In genomic region chr1:234478152-234478480, GRCh38 we compare ENCODE assay signal across 8 cellular contexts. TPM values are rescaled to one million over a fixed set of nuclear protein-coding genes. Genes with fewer than 3 reads are reported as not detected.
DNase-seq lines count a peak whose midpoint lies in the region; ATAC-seq and TF ChIP-seq lines count a peak whose summit lies in the region.

No MANE protein-coding gene starts in this region.

- H3K4me3 ChIP-seq in GM06990 (replicated peaks; ENCODE audit: low read depth, low read length) (peak overlapping the region; percentile 59), astrocyte of the cerebellum (ENCODE audit: low read depth, low read length) (peak overlapping the region; percentile 63)
- peak overlapping the region; percentile 69 for H3K4me3 ChIP-seq in Jurkat, Clone E6-1 (ENCODE audit: low read length)

- peak; percentile 68 for ATAC-seq in GM21717 (IDR thresholded peaks at IDR 0.05; ENCODE audit: unreplicated experiment)

- no peaks in the 10 kb centered on the region for H3K36me3 ChIP-seq in GM06990 (ENCODE audit: control insufficient read depth, insufficient read depth, low read length)

- no peaks in the 10 kb centered on the region for H3K27me3 ChIP-seq in GM06990 (replicated peaks; ENCODE audit: control insufficient read depth, insufficient read depth, low read length)

- TF ChIP-seq CTCF in GM06990 (IDR thresholded peaks at IDR 0.05; ENCODE audit: insufficient read depth, low read length, poor library complexity, severe bottlenecking) (no peak), astrocyte of the cerebellum (IDR thresholded peaks at IDR 0.05; ENCODE audit: low read depth, low read length, missing control alignments) (no peak)

- in situ Hi-C loops in astrocyte of the cerebellum (cut with HindIII; ENCODE audit: low sequenced_read_pairs): no loop called here

- DNase-seq in GM06990 (ENCODE audit: extremely low read depth, insufficient read length) (peak; percentile 83), T follicular helper cell (ENCODE audit: low read depth) (peak; percentile 54), astrocyte of the cerebellum (ENCODE audit: low read depth) (no peak), iPS-NIHi7 (ENCODE audit: extremely low spot score) (peak; percentile 72), NCI-H446 treated with DMSO at 0.1 percent for 48 hours (lab: John Stamatoyannopoulos, UW) (no peak)
- peak; percentile 39 for DNase-seq in Jurkat, Clone E6-1 (ENCODE audit: low read depth, low spot score)
- DNase-seq in stimulated activated CD4-positive, alpha-beta T cell treated with anti-CD3 and anti-CD28 coated beads, Interleukin-15, amount 100 ng/mL, for 1 hour (ENCODE audit: low read depth in 1 of 2, low spot score in 1 of 2): peak; percentile 50 to 57

RNA-seq across cellular contexts. Expression of gene TARBP1, which starts 0.9 kb away (rescaled TPM):
- 48.5 TPM for polyA plus RNA-seq in Jurkat, Clone E6-1 (2012; ENCODE audit: insufficient read depth, insufficient read length)

Comparison
In these comparisons a context has a peak if more than half of its experiments do, and no peak if none do; other contexts are left out.
1. DNase-seq: peak in GM06990 (single experiment), Jurkat, Clone E6-1 (single experiment), T follicular helper cell (single experiment), iPS-NIHi7 (single experiment) and stimulated activated CD4-positive, alpha-beta T cell treated with anti-CD3 and anti-CD28 coated beads, Interleukin-15, amount 100 ng/mL, for 1 hour (2 of 2); none in astrocyte of the cerebellum (single experiment) and NCI-H446 treated with DMSO at 0.1 percent for 48 hours (single experiment).
2. Peak in every context shown above with its lines, with median percentiles within 50 percentile points of each other: H3K4me3 ChIP-seq.